In the genomic region with DNA sequence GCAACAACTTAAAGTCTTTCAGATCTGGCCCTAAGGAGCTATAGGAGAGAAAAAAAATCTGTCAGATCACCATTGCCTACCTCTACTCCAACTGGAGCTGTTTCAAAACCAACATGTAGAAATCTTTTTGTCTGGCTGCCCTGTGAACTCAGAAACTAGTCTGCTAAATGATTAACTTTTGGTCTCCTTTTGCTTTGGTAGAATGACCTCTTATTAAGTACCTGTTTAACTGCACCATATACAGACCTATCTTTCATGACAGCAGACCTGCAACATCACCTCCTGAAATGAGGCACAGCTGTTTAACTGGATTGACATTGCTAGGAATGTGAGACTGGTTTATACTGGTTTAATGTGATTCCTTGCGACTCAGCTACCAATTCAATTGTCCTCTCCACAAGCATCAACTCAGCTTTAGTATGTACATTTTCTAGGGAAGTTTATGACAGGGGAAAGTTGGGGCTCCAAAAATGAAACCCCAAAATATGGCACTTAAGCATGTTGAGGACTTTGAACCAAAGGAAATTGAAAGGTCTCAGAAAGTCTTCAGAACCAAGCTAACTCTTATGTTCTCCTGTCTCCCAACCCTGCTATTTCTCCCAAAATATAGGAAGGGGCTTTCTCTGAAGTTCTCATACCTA, we compare ENCODE assay signal across 1 cellular context.
TF ChIP-seq lines count a peak whose summit lies in the region.

No MANE protein-coding gene starts in this region.

TF ChIP-seq in HepG2, 621 proteins besides CTCF, POLR2A, EP300 and RAD21 (continued from another document and continues in another):
- TF ChIP-seq ZNF225 (CRISPR knock-in tag; IDR thresholded peaks at IDR 0.05), result no peak
- TF ChIP-seq ZNF639 (CRISPR knock-in tag; conservative IDR thresholded peaks at IDR 0.05), result no peak
- TF ChIP-seq LCORL (IDR thresholded peaks at IDR 0.05), result no peak
- peak; percentile 79 for TF ChIP-seq LCORL (CRISPR knock-in tag; IDR thresholded peaks at IDR 0.05)
- no peak for TF ChIP-seq GTF3A (CRISPR knock-in tag; conservative IDR thresholded peaks at IDR 0.05)
- no peak for TF ChIP-seq SMAD9 (CRISPR knock-in tag; IDR thresholded peaks at IDR 0.05)
- TF ChIP-seq STAT6 (CRISPR knock-in tag; IDR thresholded peaks at IDR 0.05; ENCODE audit: borderline replicate concordance), result no peak
- TF ChIP-seq ZNF350 (CRISPR knock-in tag; IDR thresholded peaks at IDR 0.05; ENCODE audit: borderline replicate concordance, low read depth), result no peak
- no peak for TF ChIP-seq CHCHD3 (CRISPR knock-in tag; IDR thresholded peaks at IDR 0.05)
- TF ChIP-seq AFF4 (CRISPR knock-in tag; IDR thresholded peaks at IDR 0.05), result no peak
- no peak for TF ChIP-seq FOXP1 (IDR thresholded peaks at IDR 0.05)
- peak; percentile 36; the same call in 1 of the 2 replicates for TF ChIP-seq FOXP1 (CRISPR knock-in tag; IDR thresholded peaks at IDR 0.05)
- TF ChIP-seq ZNF33B (CRISPR knock-in tag; IDR thresholded peaks at IDR 0.05), result no peak
- 0 out of 2 replicates have a peak, but pooled peaks have one; percentile 23 for TF ChIP-seq MXD4 (CRISPR knock-in tag; IDR thresholded peaks at IDR 0.05)
- TF ChIP-seq NFIC (IDR thresholded peaks at IDR 0.05; ENCODE audit: low read length), result peak; percentile 83
- no peak for TF ChIP-seq PCBP2 (optimal IDR thresholded peaks at IDR 0.05; ENCODE audit: low read depth, low read length, poor library complexity, severe bottlenecking)
- no peak for TF ChIP-seq MED13 (CRISPR knock-in tag; IDR thresholded peaks at IDR 0.05)
- TF ChIP-seq ZNF646 (CRISPR knock-in tag; IDR thresholded peaks at IDR 0.05), result no peak
- no peak for TF ChIP-seq ZNF430 (CRISPR knock-in tag; IDR thresholded peaks at IDR 0.05)
- TF ChIP-seq ZNF18 (CRISPR knock-in tag; IDR thresholded peaks at IDR 0.05; ENCODE audit: insufficient replicate concordance), result no peak
- TF ChIP-seq POGZ (CRISPR knock-in tag; IDR thresholded peaks at IDR 0.05), result no peak; the same call in none of the 2 replicates
- no peak for TF ChIP-seq ARNT2 (CRISPR knock-in tag; IDR thresholded peaks at IDR 0.05; ENCODE audit: low read depth)
- no peak for TF ChIP-seq TRIM24 (CRISPR knock-in tag; IDR thresholded peaks at IDR 0.05)
- no peak for TF ChIP-seq NBN (conservative IDR thresholded peaks at IDR 0.05)
- no peak for TF ChIP-seq DNMT3B (CRISPR knock-in tag; conservative IDR thresholded peaks at IDR 0.05)
- TF ChIP-seq KLF15 (CRISPR knock-in tag; IDR thresholded peaks at IDR 0.05; ENCODE audit: borderline replicate concordance), result no peak
- TF ChIP-seq FOSL2 (CRISPR knock-in tag; IDR thresholded peaks at IDR 0.05), result 0 out of 2 replicates have a peak, but pooled peaks have one; percentile 16
- no peak for TF ChIP-seq ZNF879 (CRISPR knock-in tag; IDR thresholded peaks at IDR 0.05)
- TF ChIP-seq, protein P1, sequence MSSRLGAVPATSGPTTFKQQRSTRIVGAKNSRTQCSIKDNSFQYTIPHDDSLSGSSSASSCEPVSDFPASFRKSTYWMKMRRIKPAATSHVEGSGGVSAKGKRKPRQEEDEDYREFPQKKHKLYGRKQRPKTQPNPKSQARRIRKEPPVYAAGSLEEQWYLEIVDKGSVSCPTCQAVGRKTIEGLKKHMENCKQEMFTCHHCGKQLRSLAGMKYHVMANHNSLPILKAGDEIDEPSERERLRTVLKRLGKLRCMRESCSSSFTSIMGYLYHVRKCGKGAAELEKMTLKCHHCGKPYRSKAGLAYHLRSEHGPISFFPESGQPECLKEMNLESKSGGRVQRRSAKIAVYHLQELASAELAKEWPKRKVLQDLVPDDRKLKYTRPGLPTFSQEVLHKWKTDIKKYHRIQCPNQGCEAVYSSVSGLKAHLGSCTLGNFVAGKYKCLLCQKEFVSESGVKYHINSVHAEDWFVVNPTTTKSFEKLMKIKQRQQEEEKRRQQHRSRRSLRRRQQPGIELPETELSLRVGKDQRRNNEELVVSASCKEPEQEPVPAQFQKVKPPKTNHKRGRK (CRISPR knock-in tag; IDR thresholded peaks at IDR 0.05), result no peak
- TF ChIP-seq SALL1 (CRISPR knock-in tag; IDR thresholded peaks at IDR 0.05), result peak; percentile 10; the same call in 1 of the 2 replicates
- no peak for TF ChIP-seq MLXIP (CRISPR knock-in tag; IDR thresholded peaks at IDR 0.05; ENCODE audit: borderline replicate concordance)
- TF ChIP-seq KDM5B (CRISPR knock-in tag; IDR thresholded peaks at IDR 0.05; ENCODE audit: borderline replicate concordance), result no peak
- TF ChIP-seq POGK (CRISPR knock-in tag; conservative IDR thresholded peaks at IDR 0.05), result no peak
